ENCODE assay signal across 6 cellular contexts in genomic region chr2:83756219-83756618, GRCh38.
"Had no signal": no experiment of that assay in that cellular context is flagged by ENCODE, and none has a peak within 500 bp of the region (broad histone marks: within the 10 kb centered on the region; RNA-seq: fewer than 3 reads in every experiment).

No MANE protein-coding gene starts in this region.

- H3K27ac Mint-ChIP-seq: IgD-negative memory B cell had no signal

- H3K4me3 Mint-ChIP-seq: IgD-negative memory B cell had no signal

- H3K27ac ChIP-seq: HL-60, KMS-11 had no signal

- ATAC-seq: K562 had no signal

- DNase-seq: KBM-7, KG1 had no signal

- H3K27me3 Mint-ChIP-seq: IgD-negative memory B cell had no signal

- H3K4me3 ChIP-seq: K562 had no signal

- H3K4me2 ChIP-seq: KMS-11 had no signal

- H3K4me1 Mint-ChIP-seq: IgD-negative memory B cell had no signal

- H3K9ac ChIP-seq: KMS-11 had no signal

- FAIRE-seq: K562 had no signal
